In genomic region chr7:150585199-150585598, GRCh38 we compare ENCODE assay signal across 21 cellular contexts. TPM values are rescaled to one million over a fixed set of nuclear protein-coding genes. Genes with fewer than 3 reads are reported as not detected.
DNase-seq lines count a peak whose midpoint lies in the region; ATAC-seq and TF ChIP-seq lines count a peak whose summit lies in the region.
"Had no signal": no experiment of that assay in that cellular context is flagged by ENCODE, and none has a peak within 500 bp of the region (broad histone marks: within the 10 kb centered on the region; RNA-seq: fewer than 3 reads in every experiment).

No MANE protein-coding gene starts in this region.

- TF ChIP-seq CTCF in lung (IDR thresholded peaks at IDR 0.05; ENCODE audit: control extremely low read depth, extremely low read depth) = no peak
- TF ChIP-seq CTCF in upper lobe of left lung (IDR thresholded peaks at IDR 0.05) = no peak

- intact Hi-C loops in activated CD4-positive, alpha-beta T cell treated with anti-CD3 and anti-CD28 coated beads for 36 hours (cut with DNase I, micrococcal nuclease) = no loop called here

- WGBS in lung, 2 donors = 82 to 88% methylated on average over 7 of the region's 7 CpGs
- 81 to 91% methylated on average over 7 of the region's 7 CpGs for WGBS in upper lobe of left lung, 2 donors

- no peak for ATAC-seq in activated CD4-positive, alpha-beta T cell treated with anti-CD3 and anti-CD28 coated beads for 36 hours
- ATAC-seq in lung (ENCODE audit: insufficient read depth, low FRiP score) (no peak), upper lobe of left lung (ENCODE audit: low FRiP score in 2 of 2) (no peak), GM19351 (IDR thresholded peaks at IDR 0.05; ENCODE audit: unreplicated experiment) (no peak), HG03135 (IDR thresholded peaks at IDR 0.05; ENCODE audit: unreplicated experiment) (no peak)

- peaks cover 28% of the 10 kb centered on the region for H3K36me3 Mint-ChIP-seq in activated CD4-positive, alpha-beta T cell treated with anti-CD3 and anti-CD28 coated beads for 36 hours (ENCODE audit: low read depth)

- peaks cover 42% of the 10 kb centered on the region for H3K4me1 Mint-ChIP-seq in activated CD4-positive, alpha-beta T cell treated with anti-CD3 and anti-CD28 coated beads for 36 hours

- H3K27ac ChIP-seq in lung (ENCODE audit: low read depth in 1 of 2, low read length in 1 of 2) = peak overlapping the region; percentile 57 to 70
- H3K27ac ChIP-seq in upper lobe of left lung = peak overlapping the region; percentile 70 to 85 (median 77)
- H3K27ac ChIP-seq: cardiac muscle cell, KMS-11 had no signal

- TF ChIP-seq POLR2A in upper lobe of left lung (IDR thresholded peaks at IDR 0.05) = no peak

- H3K36me3 ChIP-seq in lung (ENCODE audit: control insufficient read depth in 2 of 2, insufficient read depth in 2 of 2, low read length in 2 of 2) = no peaks in the 10 kb centered on the region
- no peaks in the 10 kb centered on the region for H3K36me3 ChIP-seq in upper lobe of left lung
- H3K36me3 ChIP-seq: cardiac muscle cell had no signal

- peaks cover 46% of the 10 kb centered on the region for H3K9me3 Mint-ChIP-seq in activated CD4-positive, alpha-beta T cell treated with anti-CD3 and anti-CD28 coated beads for 36 hours (ENCODE audit: low read depth)

- POLR2A ChIA-PET in activated CD4-positive, alpha-beta T cell treated with anti-CD3 and anti-CD28 coated beads for 36 hours (lab: Charles Lee) = no interaction called here

- DNase-seq in activated CD4-positive, alpha-beta T cell treated with anti-CD3 and anti-CD28 coated beads for 36 hours = no peak
- DNase-seq in activated CD4-positive, alpha-beta T cell treated with anti-CD3 and anti-CD28 coated beads for 1 hour = no peak
- peak; percentile 14 for DNase-seq in stimulated activated CD4-positive, alpha-beta T cell treated with anti-CD3 and anti-CD28 coated beads, Interleukin-1b, Interleukin-23, amount 100 ng/mL, for 48 hours
- no peak for DNase-seq in stimulated activated CD4-positive, alpha-beta T cell treated with anti-CD3 and anti-CD28 coated beads, Interleukin-2, amount 100 ng/mL, for 48 hours
- DNase-seq in lung (ENCODE audit: low spot score) (no peak), upper lobe of left lung (no peak)
- DNase-seq: activated CD4-positive, alpha-beta T cell treated with anti-CD3 and anti-CD28 coated beads, Interleukin-2, amount 50 U/mL, for 1 hour; amniotic stem cell; EL; HCEC 1CT; NCI-H2029; NCI-H226; NCI-H774 had no signal

- peak overlapping the region; percentile 12 for H3K4me3 Mint-ChIP-seq in activated CD4-positive, alpha-beta T cell treated with anti-CD3 and anti-CD28 coated beads for 36 hours
- H3K4me3 Mint-ChIP-seq: B cell had no signal

- CTCF ChIA-PET in activated CD4-positive, alpha-beta T cell treated with anti-CD3 and anti-CD28 coated beads for 36 hours (lab: Charles Lee) = interaction anchor here (1.6 kb wide), 1 partner anchor 12 kb away, joined by 3 read pairs; no protein-coding TSS in a partner anchor

- H3K9me3 ChIP-seq in lung (ENCODE audit: control insufficient read depth in 2 of 2, insufficient read depth in 1 of 2, low read length in 1 of 2) = no peaks in the 10 kb centered on the region
- H3K9me3 ChIP-seq in upper lobe of left lung = peaks cover 0 to 6% (median 0%) of the 10 kb centered on the region in 4 donors

- H3K27me3 ChIP-seq in lung (ENCODE audit: control insufficient read depth, insufficient read depth) = no peaks in the 10 kb centered on the region
- H3K27me3 ChIP-seq in upper lobe of left lung = no peaks in the 10 kb centered on the region
- H3K27me3 ChIP-seq: cardiac muscle cell had no signal

- H3K4me3 ChIP-seq in lung = no peak overlapping the region
- H3K4me3 ChIP-seq in upper lobe of left lung = no peak overlapping the region
- H3K4me3 ChIP-seq: cardiac muscle cell, smooth muscle cell had no signal

- peak overlapping the region; percentile 68 for H3K27ac Mint-ChIP-seq in activated CD4-positive, alpha-beta T cell treated with anti-CD3 and anti-CD28 coated beads for 36 hours
- H3K27ac Mint-ChIP-seq: B cell had no signal

- H3K4me1 ChIP-seq in lung (ENCODE audit: control insufficient read depth in 2 of 2, insufficient read depth in 2 of 2, low read length in 2 of 2) (peaks cover 2 to 8% of the 10 kb centered on the region in 2 donors), upper lobe of left lung (peaks cover 14 to 29% (median 21%) of the 10 kb centered on the region in 4 donors)

- no peak for TF ChIP-seq EP300 in upper lobe of left lung (IDR thresholded peaks at IDR 0.05)

- no peaks in the 10 kb centered on the region for H3K27me3 Mint-ChIP-seq in activated CD4-positive, alpha-beta T cell treated with anti-CD3 and anti-CD28 coated beads for 36 hours

RNA-seq across cellular contexts. Expression of gene GIMAP4, which starts 18.0 kb away (rescaled TPM):
- 100 to 1,000 TPM; 109 to 135 TPM for total RNA-seq in activated CD4-positive, alpha-beta T cell treated with anti-CD3 and anti-CD28 coated beads for 36 hours
- 10 to 100 TPM; 49.0 to 66.2 TPM for total RNA-seq in lung
- polyA plus RNA-seq in lung = 10 to 100 TPM; 26.2 to 48.3 TPM
- 10 to 100 TPM; 34.0 to 78.9 (median 43.0) TPM for total RNA-seq in upper lobe of left lung
- total RNA-seq: A172, HT1080, smooth muscle cell had no signal
- polyA plus RNA-seq: cardiac muscle cell, smooth muscle cell had no signal

RNA-seq across cellular contexts. Expression of gene GIMAP6, which starts 47.0 kb away (rescaled TPM):
- total RNA-seq in activated CD4-positive, alpha-beta T cell treated with anti-CD3 and anti-CD28 coated beads for 36 hours = 10 to 100 TPM; 21.6 to 25.4 TPM
- total RNA-seq in lung (10 to 100 TPM; 38.9 to 53.7 TPM), upper lobe of left lung (10 to 100 TPM; 24.7 to 62.9 (median 44.2) TPM)
- polyA plus RNA-seq in lung = 10 to 100 TPM; 12.1 to 41.2 TPM
- total RNA-seq: A172, smooth muscle cell had no signal
- polyA plus RNA-seq: cardiac muscle cell, smooth muscle cell had no signal
